Comparison of ENCODE assay signal across 8 cellular contexts in genomic region chr11:2401436-2401984, GRCh38. TPM values are rescaled to one million over a fixed set of nuclear protein-coding genes. Genes with fewer than 3 reads are reported as not detected.
DNase-seq lines count a peak whose midpoint lies in the region; TF ChIP-seq lines count a peak whose summit lies in the region.

No MANE protein-coding gene starts in this region.

- H3K27ac Mint-ChIP-seq in Caco-2 (ENCODE audit: unreplicated experiment) (peak overlapping the region; percentile 92), endodermal cell (peak overlapping the region; percentile 90)

- TF ChIP-seq CTCF in Caco-2 (IDR thresholded peaks at IDR 0.05; ENCODE audit: insufficient read depth in 1 of 2, low read depth in 1 of 2, low read length in 1 of 2, severe bottlenecking in 1 of 2, unreplicated experiment in 1 of 2) (no peak), OCI-LY7 (conservative IDR thresholded peaks at IDR 0.05; ENCODE audit: low read length) (peak; percentile 68), endodermal cell (conservative IDR thresholded peaks at IDR 0.05) (peak; percentile 44), osteoblast (IDR thresholded peaks at IDR 0.05; ENCODE audit: extremely low read depth, low read depth, low read length) (no peak)

- POLR2A ChIA-PET in Caco-2 (lab: Charles Lee) (no interaction called here), OCI-LY7 (lab: Charles Lee) (interaction anchor here (2.8 kb wide), 1 partner anchor 15 kb away, joined by 13 read pairs; no protein-coding TSS in a partner anchor)

- BruUV-seq in Caco-2 (replicated peaks; lab: Mats Ljungman, UMichigan) (no TSS peak), OCI-LY7 (replicated peaks; lab: Mats Ljungman, UMichigan) (no TSS peak)

- CTCF ChIA-PET in Caco-2 (lab: Charles Lee) (interaction anchor here (0.8 to 2.2 kb wide), 4 partner anchors 18 to 97 kb away, joined by 3 to 18 read pairs (median 10); no protein-coding TSS in a partner anchor), OCI-LY7 (lab: Charles Lee; ENCODE audit: unreplicated experiment) (interaction anchor here (0.7 to 0.9 kb wide), 2 partner anchors 15 to 131 kb away, joined by 3 read pairs; no protein-coding TSS in a partner anchor)

- no peaks in the 10 kb centered on the region for H3K4me1 Mint-ChIP-seq in Caco-2 (ENCODE audit: low read depth, unreplicated experiment)
- H3K4me1 Mint-ChIP-seq in endodermal cell = peaks cover 5% of the 10 kb centered on the region

- H3K79me2 ChIP-seq in OCI-LY7 (ENCODE audit: insufficient read depth, low read depth, low read length) (peaks cover 16% of the 10 kb centered on the region), osteoblast (ENCODE audit: insufficient read depth, low read length) (peaks cover 49% of the 10 kb centered on the region)

- H4K20me1 ChIP-seq in OCI-LY7 (ENCODE audit: insufficient read depth, low read length) (no peaks in the 10 kb centered on the region), osteoblast (ENCODE audit: insufficient read depth, low read length) (peaks cover 9% of the 10 kb centered on the region)

- no peaks in the 10 kb centered on the region for H3K9me2 ChIP-seq in OCI-LY7 (ENCODE audit: insufficient read depth, low read length)

- H3K4me3 Mint-ChIP-seq in Caco-2 (ENCODE audit: unreplicated experiment) (peak overlapping the region; percentile 89), endodermal cell (peak overlapping the region; percentile 80)

- H3K36me3 ChIP-seq in Caco-2 (ENCODE audit: control insufficient read depth, insufficient read depth, low read length) (no peaks in the 10 kb centered on the region), OCI-LY7 (ENCODE audit: insufficient read depth, low read length) (peaks cover 61% of the 10 kb centered on the region), endodermal cell (ENCODE audit: control insufficient read depth, insufficient read depth, low read length) (peaks cover 30% of the 10 kb centered on the region), osteoblast (ENCODE audit: insufficient read depth, low read length) (peaks cover 28% of the 10 kb centered on the region)

- intact Hi-C loops in Caco-2 (cut with micrococcal nuclease; ENCODE audit: unreplicated experiment) (loop anchor here (5.0 kb wide), 1 partner anchor 199 kb away; no protein-coding TSS in a partner anchor), OCI-LY7 (cut with micrococcal nuclease; ENCODE audit: unreplicated experiment) (loop anchor here (2.0 to 5.0 kb wide), 2 partner anchors 17 to 204 kb away; no protein-coding TSS in a partner anchor)

- peak overlapping the region; percentile 98 for H3K4me2 ChIP-seq in OCI-LY7 (ENCODE audit: low read length)
- H3K4me2 ChIP-seq in osteoblast (ENCODE audit: insufficient read depth, low read length) = peak overlapping the region; percentile 98

- H3K27ac ChIP-seq in OCI-LY7 (ENCODE audit: low read depth, low read length, poor library complexity, severe bottlenecking) (peak overlapping the region; percentile 48), endodermal cell (ENCODE audit: low read depth, low read length) (no peak overlapping the region), osteoblast (ENCODE audit: low read depth, low read length) (peak overlapping the region; percentile 96)

- peak overlapping the region; percentile 100 for H3K4me3 ChIP-seq in Caco-2 (ENCODE audit: low read depth, low read length)
- peak overlapping the region; percentile 99 for H3K4me3 ChIP-seq in OCI-LY7 (ENCODE audit: low read depth, low read length, poor library complexity, severe bottlenecking)
- H3K4me3 ChIP-seq in endodermal cell (ENCODE audit: low read length) = peak overlapping the region; percentile 96
- H3K4me3 ChIP-seq in osteoblast (ENCODE audit: insufficient read depth, low read length) = peak overlapping the region; percentile 95

- H3K27me3 ChIP-seq in Caco-2 (replicated peaks; ENCODE audit: control insufficient read depth, insufficient read depth, low read length) (no peaks in the 10 kb centered on the region), endodermal cell (ENCODE audit: control insufficient read depth, insufficient read depth, low read length, poor library complexity, severe bottlenecking) (no peaks in the 10 kb centered on the region), osteoblast (ENCODE audit: insufficient read depth, low read length) (no peaks in the 10 kb centered on the region)

- DNase-seq in Caco-2 (no peak), OCI-LY7 (ENCODE audit: low spot score) (peak; percentile 39), endodermal cell (no peak), osteoblast (ENCODE audit: insufficient read length, low spot score, missing footprints) (no peak), NCI-H748 treated with DMSO at 0.1 percent for 48 hours (lab: John Stamatoyannopoulos, UW) (no peak), NCI-H526 (lab: John Stamatoyannopoulos, UW) (no peak), medulla oblongata (ENCODE audit: extremely low spot score) (no peak), middle frontal gyrus (ENCODE audit: extremely low spot score, low spot score) (no peak)

- H3K36me3 Mint-ChIP-seq in Caco-2 (ENCODE audit: insufficient read depth, unreplicated experiment) = peaks cover 66% of the 10 kb centered on the region
- H3K36me3 Mint-ChIP-seq in endodermal cell (ENCODE audit: low read depth) = peaks cover 19% of the 10 kb centered on the region

- H3K9me3 Mint-ChIP-seq in Caco-2 (ENCODE audit: unreplicated experiment) (no peaks in the 10 kb centered on the region), endodermal cell (no peaks in the 10 kb centered on the region)

- H2AFZ ChIP-seq in OCI-LY7 (ENCODE audit: low read length) (no peak overlapping the region; the same call in 1 of the 2 replicates), osteoblast (ENCODE audit: low read length) (no peak overlapping the region)

- peak overlapping the region; percentile 96 for H3K9ac ChIP-seq in endodermal cell (ENCODE audit: extremely low read depth, low read length, poor library complexity, severe bottlenecking)

- H3K27me3 Mint-ChIP-seq in Caco-2 (ENCODE audit: insufficient read depth, unreplicated experiment) = no peaks in the 10 kb centered on the region
- no peaks in the 10 kb centered on the region for H3K27me3 Mint-ChIP-seq in endodermal cell (ENCODE audit: insufficient read depth)

- H3K9me3 ChIP-seq in Caco-2 (no peaks in the 10 kb centered on the region), OCI-LY7 (ENCODE audit: low read length) (no peaks in the 10 kb centered on the region), endodermal cell (ENCODE audit: control insufficient read depth, low read length) (no peaks in the 10 kb centered on the region), osteoblast (ENCODE audit: low read depth, low read length) (no peaks in the 10 kb centered on the region)

- H3K4me1 ChIP-seq in Caco-2 (peaks cover 14% of the 10 kb centered on the region), OCI-LY7 (ENCODE audit: insufficient read depth, low read length, poor library complexity, severe bottlenecking) (peaks cover 23% of the 10 kb centered on the region), endodermal cell (ENCODE audit: control insufficient read depth, insufficient read depth, low read length) (no peaks in the 10 kb centered on the region), osteoblast (ENCODE audit: insufficient read depth, low read length) (peaks cover 19% of the 10 kb centered on the region)

- 59 to 63% methylated on average over 8 to 12 of the region's 12 CpGs for WGBS in endodermal cell (ENCODE audit: insufficient coverage in 1 of 2, insufficient read length in 1 of 2), 2 experiments

RNA-seq across cellular contexts. Expression of gene TSSC4, which starts 1.0 kb away (rescaled TPM):
- total RNA-seq in Caco-2 (2022) = 46.2 and 60.9 TPM in 2 replicates
- total RNA-seq in OCI-LY7 (2014; rRNA removed; shearing (Covaris generic)) = 40.4 and 43.5 TPM in 2 replicates
- 41.3 and 50.9 TPM in 2 replicates for total RNA-seq in OCI-LY7 (2022)
- total RNA-seq in endodermal cell = 10 to 100 TPM; 47.2 to 51.1 TPM
- 27.2 TPM for polyA plus RNA-seq in endodermal cell (2013, experiment 1 of 2)
- 25.0 TPM for polyA plus RNA-seq in endodermal cell (2013, experiment 2 of 2)
- total RNA-seq in osteoblast = 42.4 and 46.7 TPM in 2 replicates

RNA-seq across cellular contexts. Expression of gene CD81, which starts 24.4 kb away (rescaled TPM):
- 397 and 412 TPM in 2 replicates for total RNA-seq in Caco-2 (2022)
- total RNA-seq in OCI-LY7 (2014; rRNA removed; shearing (Covaris generic)) = 233 and 290 TPM in 2 replicates
- 343 and 404 TPM in 2 replicates for total RNA-seq in OCI-LY7 (2022)
- total RNA-seq in endodermal cell = 100 to 1,000 TPM; 275 to 331 TPM
- 204 TPM for polyA plus RNA-seq in endodermal cell (2013, experiment 1 of 2)
- 188 TPM for polyA plus RNA-seq in endodermal cell (2013, experiment 2 of 2)
- 184 and 195 TPM in 2 replicates for total RNA-seq in osteoblast

RNA-seq across cellular contexts. Expression of gene TRPM5, which starts 42.8 kb away (rescaled TPM):
- total RNA-seq in Caco-2 (2022) (not detected in 2 replicates), OCI-LY7 (2022) (not detected in 2 replicates), endodermal cell (under 1 TPM; 0.11 TPM), osteoblast (under 0.01 TPM in 1 of 2 replicates, not detected in the other)
- not detected in 2 replicates for total RNA-seq in OCI-LY7 (2014; rRNA removed; shearing (Covaris generic))
- polyA plus RNA-seq in endodermal cell (2013, experiment 1 of 2) = 0.18 TPM
- 0.08 TPM for polyA plus RNA-seq in endodermal cell (2013, experiment 2 of 2)

RNA-seq across cellular contexts. Expression of gene KCNQ1, which starts 43.3 kb away (rescaled TPM):
- total RNA-seq in Caco-2 (2022) (0.72 and 1.0 TPM in 2 replicates), OCI-LY7 (2022) (1.3 and 1.8 TPM in 2 replicates), endodermal cell (1 to 10 TPM; 1.8 to 3.5 TPM), osteoblast (not detected in 2 replicates)
- 0.22 and 0.72 TPM in 2 replicates for total RNA-seq in OCI-LY7 (2014; rRNA removed; shearing (Covaris generic))
- polyA plus RNA-seq in endodermal cell (2013, experiment 1 of 2) = 1.0 TPM
- 0.46 TPM for polyA plus RNA-seq in endodermal cell (2013, experiment 2 of 2)

Comparison
In these comparisons a context has a peak if more than half of its experiments do, and no peak if none do; other contexts are left out.
1. CTCF ChIP-seq: peak in OCI-LY7 (single experiment) and endodermal cell (single experiment); none in Caco-2 (0 of 2) and osteoblast (single experiment).
2. Peak in every context shown above with its lines, with median percentiles within 50 percentile points of each other: H3K4me3 ChIP-seq.